8 cellular contexts compared by ENCODE assay signal in genomic region chr10:24951201-24952145, GRCh38. TPM values are rescaled to one million over a fixed set of nuclear protein-coding genes. Genes with fewer than 3 reads are reported as not detected.
DNase-seq lines count a peak whose midpoint lies in the region; ATAC-seq and TF ChIP-seq lines count a peak whose summit lies in the region.

No MANE protein-coding gene starts in this region.

- ATAC-seq in mucosa of descending colon (peak; percentile 72), GM21447 (IDR thresholded peaks at IDR 0.05; ENCODE audit: unreplicated experiment) (no peak)

- no peaks in the 10 kb centered on the region for H3K4me1 ChIP-seq in mucosa of descending colon (ENCODE audit: low read depth)
- peaks cover 25% of the 10 kb centered on the region for H3K4me1 ChIP-seq in vagina

- TF ChIP-seq CTCF in epithelial cell of esophagus (IDR thresholded peaks at IDR 0.05; ENCODE audit: insufficient read depth, low read depth, low read length, missing control alignments) = no peak
- TF ChIP-seq CTCF in mucosa of descending colon (IDR thresholded peaks at IDR 0.05) = no peak
- no peak for TF ChIP-seq CTCF in vagina (IDR thresholded peaks at IDR 0.05)

- H3K27ac ChIP-seq in vagina = peak overlapping the region; percentile 90

- H3K9me3 ChIP-seq in mucosa of descending colon = no peaks in the 10 kb centered on the region
- no peaks in the 10 kb centered on the region for H3K9me3 ChIP-seq in vagina

- intact Hi-C loops in mucosa of descending colon (cut with DNase I, micrococcal nuclease) (loop anchor here in 1 of 2 donors (5.0 kb wide), 1 partner anchor 229 kb away; the partner anchor contains the start of gene ARHGAP21), vagina (cut with DNase I) (loop anchor here (2.0 kb wide), 1 partner anchor 229 kb away; the partner anchor contains the start of gene ARHGAP21)

- peak overlapping the region; percentile 45 for H3K4me3 ChIP-seq in epithelial cell of esophagus (ENCODE audit: low read length)
- no peak overlapping the region for H3K4me3 ChIP-seq in mucosa of descending colon
- H3K4me3 ChIP-seq in vagina = peak overlapping the region; percentile 67 to 84

- TF ChIP-seq POLR2A in vagina (IDR thresholded peaks at IDR 0.05) = no peak

- DNase-seq in COLO668 (lab: John Stamatoyannopoulos, UW; ENCODE audit: unreplicated experiment) (peak; percentile 9), HEK293T (ENCODE audit: extremely low spot score) (peak; percentile 20), SW480 (ENCODE audit: low spot score) (peak; percentile 14), epithelial cell of esophagus (ENCODE audit: low read depth) (no peak), mucosa of descending colon (peak in 2 of 3 donors; percentile 54 to 60), vagina (ENCODE audit: extremely low spot score in 2 of 2) (no peak), NCI-H226 (no peak)

- POLR2A ChIA-PET in HEK293T (lab: Yijun Ruan, JAX) = interaction anchor here (0.7 to 1.1 kb wide), 3 partner anchors 18 to 227 kb away, joined by 3 to 4 read pairs (median 4); no protein-coding TSS in a partner anchor

- no peaks in the 10 kb centered on the region for H3K27me3 ChIP-seq in vagina

- CTCF ChIA-PET in HEK293T (lab: Yijun Ruan, JAX) = interaction anchor here (1.4 kb wide), 1 partner anchor 11 kb away, joined by 3 read pairs; no protein-coding TSS in a partner anchor

- H3K36me3 ChIP-seq in mucosa of descending colon (ENCODE audit: low read depth) (no peaks in the 10 kb centered on the region), vagina (no peaks in the 10 kb centered on the region)

TF ChIP-seq in HEK293T, 16 proteins besides CTCF, POLR2A, EP300 and RAD21:
- no peak for TF ChIP-seq FOXM1 (IDR thresholded peaks at IDR 0.05; ENCODE audit: borderline replicate concordance)
- TF ChIP-seq TARDBP (IDR thresholded peaks at IDR 0.05) = no peak
- TF ChIP-seq L3MBTL2 (conservative IDR thresholded peaks at IDR 0.05) = no peak
- no peak for TF ChIP-seq CTBP1 (IDR thresholded peaks at IDR 0.05; ENCODE audit: borderline replicate concordance)
- no peak for TF ChIP-seq FOXK2 (IDR thresholded peaks at IDR 0.05)
- TF ChIP-seq LEF1 (IDR thresholded peaks at IDR 0.05; ENCODE audit: borderline replicate concordance) = no peak

RNA-seq across cellular contexts. Expression of gene PRTFDC1, which starts 0.9 kb away (rescaled TPM):
- total RNA-seq in mucosa of descending colon (10 to 100 TPM in 1 of 3 donors, 1 to 10 TPM in 2; 6.1 to 11.9 (median 6.9) TPM), vagina (7.6 TPM)

Comparison
In these comparisons a context has a peak if more than half of its experiments do, and no peak if none do; other contexts are left out.
1. DNase-seq: peak in COLO668 (single experiment), HEK293T (single experiment), SW480 (single experiment) and mucosa of descending colon (2 of 3); none in epithelial cell of esophagus (single experiment), vagina (0 of 2) and NCI-H226 (single experiment).